11 cellular contexts compared by ENCODE assay signal in the genomic region with DNA sequence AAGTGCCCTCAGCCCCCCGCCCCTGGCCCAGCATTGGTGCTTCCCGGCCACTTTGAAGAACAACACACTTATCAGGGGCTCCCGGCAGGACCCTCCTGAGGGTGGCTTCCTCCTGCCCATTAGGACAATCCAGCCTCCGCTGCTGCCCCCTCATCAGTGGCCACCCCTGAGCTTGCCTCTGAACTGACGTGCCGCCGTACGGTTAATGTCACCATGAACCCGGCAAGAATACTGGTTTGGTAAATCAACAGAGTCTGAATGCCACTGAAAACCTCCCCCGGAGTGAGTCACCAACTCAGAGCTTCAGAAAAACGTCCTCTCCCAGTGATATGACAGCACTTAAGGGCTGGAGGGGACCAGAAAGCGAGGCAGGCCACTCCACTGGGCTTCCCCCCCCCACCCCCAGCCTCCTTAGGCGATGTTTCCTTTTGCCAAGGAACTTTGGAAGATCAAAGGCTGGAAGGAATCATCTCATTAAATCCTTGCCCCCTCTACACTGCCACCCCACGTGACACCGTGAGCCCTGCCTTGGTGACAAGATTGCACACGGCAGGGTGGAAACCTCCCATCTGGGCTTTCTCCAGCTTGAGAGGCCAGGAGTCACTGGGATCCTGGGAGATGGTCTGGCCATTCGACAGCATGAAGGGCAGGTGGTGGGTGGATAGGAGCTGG.
A peak's percentile ranks its signal among the peaks of the same experiment; 100 is the strongest.
DNase-seq lines count a peak whose midpoint lies in the region; ATAC-seq, FAIRE-seq and TF ChIP-seq lines count a peak whose summit lies in the region.
"Had no signal": no experiment of that assay in that cellular context is flagged by ENCODE, and none has a peak within 500 bp of the region (broad histone marks: within the 10 kb centered on the region; RNA-seq: fewer than 3 reads in every experiment).

No MANE protein-coding gene starts in this region.

- H3K4me2 ChIP-seq in SK-N-SH = no peak overlapping the region

- TF ChIP-seq CTCF in SK-N-SH (IDR thresholded peaks at IDR 0.05) (no peak), right atrium auricular region (IDR thresholded peaks at IDR 0.05) (no peak), suprapubic skin (IDR thresholded peaks at IDR 0.05) (no peak)

- TF ChIP-seq EP300 in SK-N-SH (IDR thresholded peaks at IDR 0.05; ENCODE audit: borderline replicate concordance in 1 of 2, low read depth in 1 of 2, low read length in 1 of 2) (no peak), suprapubic skin (IDR thresholded peaks at IDR 0.05) (no peak)

- H3K27ac ChIP-seq in SK-N-SH (ENCODE audit: low read depth in 2 of 2, low read length in 1 of 2) = no peak overlapping the region
- peak overlapping the region; percentile 66 to 85 for H3K27ac ChIP-seq in right atrium auricular region
- H3K27ac ChIP-seq in suprapubic skin = peak overlapping the region; percentile 45
- H3K27ac ChIP-seq: neutrophil, SK-N-MC had no signal

- H3F3A ChIP-seq in SK-N-SH (replicated peaks; ENCODE audit: insufficient read depth) = no peaks in the 10 kb centered on the region

- H3K9ac ChIP-seq in SK-N-SH = no peak overlapping the region

- no peak for FAIRE-seq in RCC 7860 (lab: Jason Lieb, UNC)
- FAIRE-seq: colon had no signal

- H3K4me1 ChIP-seq in SK-N-SH (ENCODE audit: control insufficient read depth in 1 of 2, insufficient read depth in 2 of 2, low read depth in 1 of 2, low read length in 1 of 2) (peaks cover 0 to 7% of the 10 kb centered on the region in 2 experiments; a peak in 2 of 4 replicates), right atrium auricular region (peaks cover 0 to 17% of the 10 kb centered on the region in 2 donors), suprapubic skin (peaks cover 24% of the 10 kb centered on the region)

- no peak for TF ChIP-seq RAD21 in SK-N-SH (IDR thresholded peaks at IDR 0.05; ENCODE audit: low read length)

- H3K79me2 ChIP-seq in SK-N-SH (ENCODE audit: insufficient read depth) = no peaks in the 10 kb centered on the region

- CTCF ChIA-PET in SK-N-SH (lab: Yijun Ruan, JAX) = interaction anchor here (1.1 to 1.4 kb wide), 3 partner anchors 48 to 603 kb away, joined by 3 to 5 read pairs (median 3); no protein-coding TSS in a partner anchor

- no peaks in the 10 kb centered on the region for H4K20me1 ChIP-seq in SK-N-SH (ENCODE audit: insufficient read depth)

- POLR2A ChIA-PET in SK-N-SH (lab: Yijun Ruan, JAX) = no interaction called here

- H3K9me2 ChIP-seq in SK-N-SH = no peaks in the 10 kb centered on the region

- no peaks in the 10 kb centered on the region for H3K36me3 ChIP-seq in SK-N-SH (replicated peaks in 1 of 2; ENCODE audit: control insufficient read depth in 1 of 2, insufficient read depth in 2 of 2, low read length in 1 of 2)
- H3K36me3 ChIP-seq in right atrium auricular region = no peaks in the 10 kb centered on the region
- no peaks in the 10 kb centered on the region for H3K36me3 ChIP-seq in suprapubic skin
- H3K36me3 ChIP-seq: neutrophil had no signal

- ATAC-seq in SK-N-SH treated with all-trans-retinoic acid at 6 μM for 48 hours (no peak), HG02973 (IDR thresholded peaks at IDR 0.05; ENCODE audit: unreplicated experiment) (no peak)

- no peak for TF ChIP-seq POLR2A in suprapubic skin (IDR thresholded peaks at IDR 0.05)

- no peak for DNase-seq in SK-N-SH
- peak; percentile 42 for DNase-seq in RCC 7860 (ENCODE audit: low spot score)
- DNase-seq in right atrium auricular region (ENCODE audit: low spot score) = peak; percentile 68
- no peak for DNase-seq in suprapubic skin (ENCODE audit: low spot score in 2 of 2)
- no peak for DNase-seq in NCI-H2081 treated with DMSO at 0.1 percent for 48 hours (lab: John Stamatoyannopoulos, UW)
- no peak for DNase-seq in NCI-H69 (lab: John Stamatoyannopoulos, UW)

- H3K9me3 ChIP-seq in SK-N-SH (no peaks in the 10 kb centered on the region), right atrium auricular region (no peaks in the 10 kb centered on the region), suprapubic skin (no peaks in the 10 kb centered on the region)
- H3K9me3 ChIP-seq: neutrophil had no signal

- no peaks in the 10 kb centered on the region; the same call in 1 of the 2 replicates for H3K27me3 ChIP-seq in SK-N-SH (ENCODE audit: insufficient read depth)
- H3K27me3 ChIP-seq in right atrium auricular region = no peaks in the 10 kb centered on the region
- peaks cover 20% of the 10 kb centered on the region for H3K27me3 ChIP-seq in suprapubic skin

- H3K4me3 ChIP-seq in SK-N-SH (ENCODE audit: low read depth in 2 of 2, low read length in 1 of 2) = no peak overlapping the region
- H3K4me3 ChIP-seq in right atrium auricular region = no peak overlapping the region
- H3K4me3 ChIP-seq in suprapubic skin = peak overlapping the region; percentile 7
- H3K4me3 ChIP-seq: SK-N-MC had no signal

- WGBS in SK-N-SH (ENCODE audit: low lambda C conversion rate) = 76% methylated on average over 4 of the region's 17 CpGs
- WGBS in suprapubic skin = 53% methylated on average over 17 of the region's 17 CpGs

- H2AFZ ChIP-seq in SK-N-SH (ENCODE audit: low read depth) = no peak overlapping the region

TF ChIP-seq in SK-N-SH treated with all-trans-retinoic acid at 6 μM for 48 hours, 23 proteins besides CTCF, POLR2A, EP300 and RAD21:
- peak; percentile 62; the same call in 1 of the 2 replicates for TF ChIP-seq ZFP3 (CRISPR knock-in tag; IDR thresholded peaks at IDR 0.05)
- TF ChIP-seq, protein P1, sequence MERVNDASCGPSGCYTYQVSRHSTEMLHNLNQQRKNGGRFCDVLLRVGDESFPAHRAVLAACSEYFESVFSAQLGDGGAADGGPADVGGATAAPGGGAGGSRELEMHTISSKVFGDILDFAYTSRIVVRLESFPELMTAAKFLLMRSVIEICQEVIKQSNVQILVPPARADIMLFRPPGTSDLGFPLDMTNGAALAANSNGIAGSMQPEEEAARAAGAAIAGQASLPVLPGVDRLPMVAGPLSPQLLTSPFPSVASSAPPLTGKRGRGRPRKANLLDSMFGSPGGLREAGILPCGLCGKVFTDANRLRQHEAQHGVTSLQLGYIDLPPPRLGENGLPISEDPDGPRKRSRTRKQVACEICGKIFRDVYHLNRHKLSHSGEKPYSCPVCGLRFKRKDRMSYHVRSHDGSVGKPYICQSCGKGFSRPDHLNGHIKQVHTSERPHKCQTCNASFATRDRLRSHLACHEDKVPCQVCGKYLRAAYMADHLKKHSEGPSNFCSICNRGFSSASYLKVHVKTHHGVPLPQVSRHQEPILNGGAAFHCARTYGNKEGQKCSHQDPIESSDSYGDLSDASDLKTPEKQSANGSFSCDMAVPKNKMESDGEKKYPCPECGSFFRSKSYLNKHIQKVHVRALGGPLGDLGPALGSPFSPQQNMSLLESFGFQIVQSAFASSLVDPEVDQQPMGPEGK (CRISPR knock-in tag; IDR thresholded peaks at IDR 0.05; ENCODE audit: borderline replicate concordance) = no peak
TF ChIP-seq in SK-N-SH treated with all-trans-retinoic acid at 6 μM for 48 hours: peak in this region for 1.

TF ChIP-seq in SK-N-SH, 30 proteins besides CTCF, POLR2A, EP300 and RAD21 (continues in another document):
- no peak for TF ChIP-seq MEF2A (IDR thresholded peaks at IDR 0.05; ENCODE audit: borderline replicate concordance, low read depth)
- TF ChIP-seq, protein P2, sequence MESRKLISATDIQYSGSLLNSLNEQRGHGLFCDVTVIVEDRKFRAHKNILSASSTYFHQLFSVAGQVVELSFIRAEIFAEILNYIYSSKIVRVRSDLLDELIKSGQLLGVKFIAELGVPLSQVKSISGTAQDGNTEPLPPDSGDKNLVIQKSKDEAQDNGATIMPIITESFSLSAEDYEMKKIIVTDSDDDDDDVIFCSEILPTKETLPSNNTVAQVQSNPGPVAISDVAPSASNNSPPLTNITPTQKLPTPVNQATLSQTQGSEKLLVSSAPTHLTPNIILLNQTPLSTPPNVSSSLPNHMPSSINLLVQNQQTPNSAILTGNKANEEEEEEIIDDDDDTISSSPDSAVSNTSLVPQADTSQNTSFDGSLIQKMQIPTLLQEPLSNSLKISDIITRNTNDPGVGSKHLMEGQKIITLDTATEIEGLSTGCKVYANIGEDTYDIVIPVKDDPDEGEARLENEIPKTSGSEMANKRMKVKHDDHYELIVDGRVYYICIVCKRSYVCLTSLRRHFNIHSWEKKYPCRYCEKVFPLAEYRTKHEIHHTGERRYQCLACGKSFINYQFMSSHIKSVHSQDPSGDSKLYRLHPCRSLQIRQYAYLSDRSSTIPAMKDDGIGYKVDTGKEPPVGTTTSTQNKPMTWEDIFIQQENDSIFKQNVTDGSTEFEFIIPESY (IDR thresholded peaks at IDR 0.05; ENCODE audit: borderline replicate concordance, low read depth) = no peak
- TF ChIP-seq YY1 (IDR thresholded peaks at IDR 0.05; ENCODE audit: low read depth) = no peak
- TF ChIP-seq FOSL2 (IDR thresholded peaks at IDR 0.05; ENCODE audit: borderline replicate concordance, low read depth) = no peak
- TF ChIP-seq RFX5 (IDR thresholded peaks at IDR 0.05; ENCODE audit: low read length) = no peak
- TF ChIP-seq NRF1 (IDR thresholded peaks at IDR 0.05; ENCODE audit: low read depth, low read length) = no peak
- TF ChIP-seq GATA2 (CRISPR knock-in tag; IDR thresholded peaks at IDR 0.05) = no peak
- no peak for TF ChIP-seq EZH2phosphoT487 (IDR thresholded peaks at IDR 0.05; ENCODE audit: borderline replicate concordance, low read depth)
- TF ChIP-seq RXRA (IDR thresholded peaks at IDR 0.05; ENCODE audit: borderline replicate concordance, low read depth) = no peak
- TF ChIP-seq, protein P3, sequence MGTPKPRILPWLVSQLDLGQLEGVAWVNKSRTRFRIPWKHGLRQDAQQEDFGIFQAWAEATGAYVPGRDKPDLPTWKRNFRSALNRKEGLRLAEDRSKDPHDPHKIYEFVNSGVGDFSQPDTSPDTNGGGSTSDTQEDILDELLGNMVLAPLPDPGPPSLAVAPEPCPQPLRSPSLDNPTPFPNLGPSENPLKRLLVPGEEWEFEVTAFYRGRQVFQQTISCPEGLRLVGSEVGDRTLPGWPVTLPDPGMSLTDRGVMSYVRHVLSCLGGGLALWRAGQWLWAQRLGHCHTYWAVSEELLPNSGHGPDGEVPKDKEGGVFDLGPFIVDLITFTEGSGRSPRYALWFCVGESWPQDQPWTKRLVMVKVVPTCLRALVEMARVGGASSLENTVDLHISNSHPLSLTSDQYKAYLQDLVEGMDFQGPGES (IDR thresholded peaks at IDR 0.05; ENCODE audit: low read depth, low read length) = no peak
- TF ChIP-seq POLR2AphosphoS5 (IDR thresholded peaks at IDR 0.05; ENCODE audit: low read depth, low read length) = no peak
- TF ChIP-seq TAF1 (IDR thresholded peaks at IDR 0.05; ENCODE audit: borderline replicate concordance, low read depth, low read length) = no peak

Comparison
In these comparisons a context has a peak if more than half of its experiments do, and no peak if none do; other contexts are left out.
1. DNase-seq: peak in RCC 7860 (single experiment) and right atrium auricular region (single experiment); none in SK-N-SH (single experiment), suprapubic skin (0 of 2), NCI-H2081 treated with DMSO at 0.1 percent for 48 hours (single experiment) and NCI-H69 (single experiment).
2. H3K27ac ChIP-seq: peak in right atrium auricular region (2 of 2) and suprapubic skin (single experiment); none in SK-N-SH (0 of 2).